Comparison of ENCODE assay signal across 8 cellular contexts in genomic region chr11:30346068-30346688, GRCh38. TPM values are rescaled to one million over a fixed set of nuclear protein-coding genes. Genes with fewer than 3 reads are reported as not detected.
A peak's percentile ranks its signal among the peaks of the same experiment; 100 is the strongest.
DNase-seq lines count a peak whose midpoint lies in the region; ATAC-seq, FAIRE-seq and TF ChIP-seq lines count a peak whose summit lies in the region.

No MANE protein-coding gene starts in this region.

- no peak for TF ChIP-seq EP300 in HepG2 (IDR thresholded peaks at IDR 0.05; ENCODE audit: low read depth in 2 of 2, low read length in 2 of 2)
- no peak for TF ChIP-seq EP300 in HepG2 (CRISPR knock-in tag; IDR thresholded peaks at IDR 0.05; ENCODE audit: borderline replicate concordance)

- CTCF ChIA-PET in mammary epithelial cell (lab: Charles Lee; ENCODE audit: low non-redundant PET) (no interaction called here), HepG2 (lab: Yijun Ruan, JAX; ENCODE audit: low intra/inter-chr PET ratio, low total read pairs) (interaction anchor here (1.1 to 1.8 kb wide), 3 partner anchors 509 to 571 kb away, joined by 3 to 14 read pairs (median 12); no protein-coding TSS in a partner anchor)
- CTCF ChIA-PET in activated CD8-positive, alpha-beta memory T cell treated with anti-CD3 and anti-CD28 coated beads, Interleukin-2, amount 10 ng/mL, durations not matched to agents 7 days and 5 days (lab: Charles Lee): interaction anchor here (1.4 kb wide), 1 partner anchor 22 kb away, joined by 6 read pairs; the partner anchor contains the start of gene ARL14EP
- CTCF ChIA-PET in activated naive CD4-positive, alpha-beta T cell treated with anti-CD3 and anti-CD28 coated beads for 36 hours (lab: Charles Lee): interaction anchor here (1.0 to 1.8 kb wide), 3 partner anchors 30 to 572 kb away, joined by 3 to 6 read pairs (median 5); no protein-coding TSS in a partner anchor

- peaks cover 3% of the 10 kb centered on the region for H3K36me3 Mint-ChIP-seq in activated CD8-positive, alpha-beta memory T cell treated with anti-CD3 and anti-CD28 coated beads, Interleukin-2, amount 10 ng/mL, durations not matched to agents 7 days and 5 days
- peaks cover 3% of the 10 kb centered on the region for H3K36me3 Mint-ChIP-seq in activated naive CD4-positive, alpha-beta T cell treated with anti-CD3 and anti-CD28 coated beads for 36 hours (ENCODE audit: low read depth)

- BruUV-seq in mammary epithelial cell (replicated peaks; lab: Mats Ljungman, UMichigan): no TSS peak
- BruUV-seq in HepG2 (replicated peaks; lab: Mats Ljungman, UMichigan): no TSS peak

- no peak overlapping the region for H3K4me2 ChIP-seq in mammary epithelial cell (ENCODE audit: insufficient read depth, low read depth, low read length)
- H3K4me2 ChIP-seq in HepG2 (ENCODE audit: low read depth, low read length): no peak overlapping the region

- FAIRE-seq in HepG2 (lab: Jason Lieb, UNC): peak; percentile 18

- peak; percentile 69 for ATAC-seq in HepG2
- ATAC-seq in activated CD8-positive, alpha-beta memory T cell treated with anti-CD3 and anti-CD28 coated beads, Interleukin-2, amount 10 ng/mL, durations not matched to agents 7 days and 5 days: no peak

- H3K36me3 ChIP-seq in mammary epithelial cell (ENCODE audit: insufficient read depth, low read length) (no peaks in the 10 kb centered on the region), HepG2 (replicated peaks in 1 of 2; ENCODE audit: control insufficient read depth in 1 of 2, insufficient read depth in 2 of 2, low read length in 2 of 2) (no peaks in the 10 kb centered on the region)

- TF ChIP-seq CTCF in mammary epithelial cell (conservative IDR thresholded peaks at IDR 0.05 in 1 of 2, IDR thresholded peaks at IDR 0.05 in 1 of 2; ENCODE audit: extremely low read depth in 1 of 2, insufficient read depth in 1 of 2, low read depth in 1 of 2, low read length in 2 of 2) (peak; percentile 57 to 59), HepG2 (CRISPR knock-in tag; IDR thresholded peaks at IDR 0.05) (peak; percentile 60)

- no peak overlapping the region for H3K4me3 ChIP-seq in mammary epithelial cell (replicated peaks in 1 of 3; ENCODE audit: insufficient read depth in 1 of 3, low read depth in 2 of 3, low read length in 3 of 3)
- no peak overlapping the region for H3K4me3 ChIP-seq in HepG2 (replicated peaks in 1 of 3; ENCODE audit: insufficient read depth in 1 of 3, low read depth in 2 of 3, low read length in 3 of 3)

- peaks cover 4% of the 10 kb centered on the region for H3K27me3 Mint-ChIP-seq in activated CD8-positive, alpha-beta memory T cell treated with anti-CD3 and anti-CD28 coated beads, Interleukin-2, amount 10 ng/mL, durations not matched to agents 7 days and 5 days
- H3K27me3 Mint-ChIP-seq in activated naive CD4-positive, alpha-beta T cell treated with anti-CD3 and anti-CD28 coated beads for 36 hours (ENCODE audit: low read depth): peaks cover 3% of the 10 kb centered on the region

- no peak overlapping the region for H3K27ac Mint-ChIP-seq in activated CD8-positive, alpha-beta memory T cell treated with anti-CD3 and anti-CD28 coated beads, Interleukin-2, amount 10 ng/mL, durations not matched to agents 7 days and 5 days
- H3K27ac Mint-ChIP-seq in activated naive CD4-positive, alpha-beta T cell treated with anti-CD3 and anti-CD28 coated beads for 36 hours: no peak overlapping the region

- POLR2A ChIA-PET in HepG2 (lab: Yijun Ruan, JAX): no interaction called here

- H3K9ac ChIP-seq in mammary epithelial cell (ENCODE audit: insufficient read depth, low read length) (no peak overlapping the region), HepG2 (ENCODE audit: insufficient read depth, low read depth, low read length) (no peak overlapping the region)

- dilution Hi-C loops in mammary epithelial cell (cut with HindIII; ENCODE audit: low sequenced_read_pairs): no loop called here

- WGBS in mammary epithelial cell (ENCODE audit: low coverage, missing lambda C conversion rate): 0% methylated on average over 5 of the region's 5 CpGs
- WGBS in HepG2 (ENCODE audit: low lambda C conversion rate): 10% methylated on average over 5 of the region's 5 CpGs

- 0 out of 2 replicates have a peak, but pooled peaks have one; percentile 17 for TF ChIP-seq RAD21 in HepG2 (CRISPR knock-in tag; IDR thresholded peaks at IDR 0.05)

- H3K9me3 ChIP-seq in mammary epithelial cell (replicated peaks; ENCODE audit: insufficient read depth, low read length) (no peaks in the 10 kb centered on the region), HepG2 (ENCODE audit: low read length) (no peaks in the 10 kb centered on the region)

- TF ChIP-seq POLR2A in HepG2 (IDR thresholded peaks at IDR 0.05; ENCODE audit: insufficient read depth in 1 of 2, low read depth in 2 of 2, low read length in 2 of 2): no peak

- peaks cover 1% of the 10 kb centered on the region for H3K4me1 Mint-ChIP-seq in activated CD8-positive, alpha-beta memory T cell treated with anti-CD3 and anti-CD28 coated beads, Interleukin-2, amount 10 ng/mL, durations not matched to agents 7 days and 5 days
- peaks cover 11% of the 10 kb centered on the region for H3K4me1 Mint-ChIP-seq in activated naive CD4-positive, alpha-beta T cell treated with anti-CD3 and anti-CD28 coated beads for 36 hours (ENCODE audit: low read depth)

- DNase-seq in Ammon's horn (ENCODE audit: low spot score) (peak; percentile 67), H4 (ENCODE audit: low spot score) (peak; percentile 74), NCI-H460 (ENCODE audit: extremely low read depth, low read depth) (peak; percentile 56), mammary epithelial cell (peak; percentile 25), HepG2 (ENCODE audit: low spot score) (peak; percentile 52), ureter (ENCODE audit: low spot score) (no peak)
- no peak for DNase-seq in activated CD8-positive, alpha-beta memory T cell treated with anti-CD3 and anti-CD28 coated beads, Interleukin-2, amount 10 ng/mL, durations not matched to agents 7 days and 5 days
- no peak for DNase-seq in activated naive CD4-positive, alpha-beta T cell treated with anti-CD3 and anti-CD28 coated beads for 36 hours

- H3K4me1 ChIP-seq in mammary epithelial cell (ENCODE audit: insufficient read depth, low read length): no peaks in the 10 kb centered on the region
- no peaks in the 10 kb centered on the region for H3K4me1 ChIP-seq in HepG2 (ENCODE audit: insufficient read depth, low read length)

- no peak overlapping the region for H3K4me3 Mint-ChIP-seq in activated CD8-positive, alpha-beta memory T cell treated with anti-CD3 and anti-CD28 coated beads, Interleukin-2, amount 10 ng/mL, durations not matched to agents 7 days and 5 days
- no peak overlapping the region for H3K4me3 Mint-ChIP-seq in activated naive CD4-positive, alpha-beta T cell treated with anti-CD3 and anti-CD28 coated beads for 36 hours

- H3K27me3 ChIP-seq in mammary epithelial cell (ENCODE audit: insufficient read depth, low read length): no peaks in the 10 kb centered on the region
- peaks cover 0 to 2% of the 10 kb centered on the region in 2 experiments; a peak in 1 of 5 replicates for H3K27me3 ChIP-seq in HepG2 (ENCODE audit: control insufficient read depth in 1 of 2, insufficient read depth in 2 of 2, low read length in 2 of 2)

- no peaks in the 10 kb centered on the region for H4K20me1 ChIP-seq in mammary epithelial cell (ENCODE audit: insufficient read depth, low read length)
- H4K20me1 ChIP-seq in HepG2 (ENCODE audit: insufficient read depth, low read length): no peaks in the 10 kb centered on the region

- H3K79me2 ChIP-seq in mammary epithelial cell (ENCODE audit: insufficient read depth, low read length) (no peaks in the 10 kb centered on the region), HepG2 (ENCODE audit: insufficient read depth, low read length) (no peaks in the 10 kb centered on the region)

- H3K27ac ChIP-seq in mammary epithelial cell (ENCODE audit: insufficient read depth, low read depth, low read length) (no peak overlapping the region), HepG2 (ENCODE audit: extremely low read length, insufficient read depth, low read length) (no peak overlapping the region)

- no peaks in the 10 kb centered on the region for H3K9me3 Mint-ChIP-seq in activated CD8-positive, alpha-beta memory T cell treated with anti-CD3 and anti-CD28 coated beads, Interleukin-2, amount 10 ng/mL, durations not matched to agents 7 days and 5 days (ENCODE audit: low read depth)
- no peaks in the 10 kb centered on the region for H3K9me3 Mint-ChIP-seq in activated naive CD4-positive, alpha-beta T cell treated with anti-CD3 and anti-CD28 coated beads for 36 hours

- intact Hi-C loops in mammary epithelial cell (cut with micrococcal nuclease) (loop anchor here (1.0 to 10.0 kb wide), 3 partner anchors 309 to 568 kb away; no protein-coding TSS in a partner anchor), HepG2 (cut with micrococcal nuclease; ENCODE audit: unreplicated experiment) (loop anchor here (1.0 kb wide), 2 partner anchors 568 to 572 kb away; no protein-coding TSS in a partner anchor)
- intact Hi-C loops in activated naive CD4-positive, alpha-beta T cell treated with anti-CD3 and anti-CD28 coated beads for 36 hours (cut with micrococcal nuclease): loop anchor here (1.0 to 10.0 kb wide), 4 partner anchors 509 to 889 kb away; no protein-coding TSS in a partner anchor

- H2AFZ ChIP-seq in mammary epithelial cell (ENCODE audit: low read depth, low read length): no peak overlapping the region
- no peak overlapping the region for H2AFZ ChIP-seq in HepG2 (ENCODE audit: low read length)

- in situ Hi-C loops in mammary epithelial cell (cut with MboI; ENCODE audit: low sequenced_read_pairs in 2 of 2): loop anchor here in 1 of 2 donors (10.0 to 25.0 kb wide), 2 partner anchors 569 to 909 kb away; no protein-coding TSS in a partner anchor
- in situ Hi-C loops in HepG2 (cut with HindIII; ENCODE audit: extremely low pct_ligation_motif_present, low pct_unique_long_range_greater_than_20kb): no loop called here

RNA-seq across cellular contexts. Expression of gene ARL14EP, which starts 23.3 kb away (rescaled TPM):
- total RNA-seq in H4 (2014; rRNA removed; shearing (Covaris generic)): 23.2 and 27.4 TPM in 2 replicates
- total RNA-seq in NCI-H460 (2014; rRNA removed; shearing (Covaris generic)): 17.0 and 22.5 TPM in 2 replicates
- polyA plus RNA-seq in NCI-H460 (2014; cell fraction: nucleus; rRNA removed): 17.1 and 17.4 TPM in 2 replicates
- total RNA-seq in mammary epithelial cell (10 to 100 TPM; 16.3 to 22.9 TPM), HepG2 (2016; rRNA removed; fragmentation: Illumina TruSeq; extraction: Trizol) (15.4 and 21.7 TPM in 2 replicates), ureter (37.6 TPM)
- polyA plus RNA-seq in mammary epithelial cell (11.4 TPM), HepG2 (2011; rRNA removed) (9.8 and 11.4 TPM in 2 replicates)
- polyA minus RNA-seq in mammary epithelial cell: 8.2 TPM
- total RNA-seq in HepG2 (2016; cell fraction: cytosol; rRNA removed; fragmentation: Illumina TruSeq; extraction: Trizol; ENCODE audit: low read depth): 3.4 and 5.8 TPM in 2 replicates
- total RNA-seq in HepG2 (2016; cell fraction: insoluble cytoplasmic fraction; rRNA removed; fragmentation: Illumina TruSeq; extraction: Trizol): 14.6 and 19.6 TPM in 2 replicates
- 7.0 and 8.7 TPM in 2 replicates for total RNA-seq in HepG2 (2016; cell fraction: membrane; rRNA removed; fragmentation: Illumina TruSeq; extraction: Trizol)
- 22.2 and 25.8 TPM in 2 replicates for total RNA-seq in HepG2 (2016; cell fraction: nucleus; rRNA removed; fragmentation: Illumina TruSeq; extraction: Trizol)
- polyA plus RNA-seq in HepG2 (2011; cell fraction: cytosol; rRNA removed): 3.4 and 5.6 TPM in 2 replicates
- 3.6 and 8.6 TPM in 2 replicates for polyA plus RNA-seq in HepG2 (2011; cell fraction: nucleus; rRNA removed)
- 7.5 and 10.8 TPM in 2 replicates for polyA plus RNA-seq in HepG2 (2012)
- 2.1 and 4.0 TPM in 2 replicates for polyA plus RNA-seq in HepG2 (2016; cell fraction: cytosol; fragmentation: Illumina TruSeq; extraction: Trizol; ENCODE audit: low read depth)
- 21.9 and 27.8 TPM in 2 replicates for polyA plus RNA-seq in HepG2 (2016; cell fraction: insoluble cytoplasmic fraction; fragmentation: Illumina TruSeq; extraction: Trizol; ENCODE audit: low read depth)
- polyA plus RNA-seq in HepG2 (2016; cell fraction: membrane; fragmentation: Illumina TruSeq; extraction: Trizol; ENCODE audit: low read depth): 3.0 and 3.5 TPM in 2 replicates
- polyA plus RNA-seq in HepG2 (2016; cell fraction: nucleus; fragmentation: Illumina TruSeq; extraction: Trizol; ENCODE audit: insufficient read depth, low read depth): 25.4 and 27.7 TPM in 2 replicates
- polyA minus RNA-seq in HepG2 (2011; rRNA and poly(A)+ RNA removed; ENCODE audit: low replicate concordance): 2.3 and 7.7 TPM in 2 replicates
- polyA minus RNA-seq in HepG2 (2011; cell fraction: cytosol; rRNA and poly(A)+ RNA removed): 3.9 and 6.4 TPM in 2 replicates
- 23.8 and 28.6 TPM in 2 replicates for polyA minus RNA-seq in HepG2 (2011; cell fraction: nucleus; rRNA and poly(A)+ RNA removed)
- total RNA-seq in activated CD8-positive, alpha-beta memory T cell treated with anti-CD3 and anti-CD28 coated beads, Interleukin-2, amount 10 ng/mL, durations not matched to agents 7 days and 5 days: 10 to 100 TPM; 28.3 to 36.1 TPM
- 10 to 100 TPM; 17.9 to 22.1 TPM for total RNA-seq in activated naive CD4-positive, alpha-beta T cell treated with anti-CD3 and anti-CD28 coated beads for 36 hours

Comparison
In these comparisons a context has a peak if more than half of its experiments do, and no peak if none do; other contexts are left out.
1. DNase-seq: peak in Ammon's horn (single experiment), H4 (single experiment), NCI-H460 (single experiment), mammary epithelial cell (single experiment) and HepG2 (single experiment); none in activated CD8-positive, alpha-beta memory T cell treated with anti-CD3 and anti-CD28 coated beads, Interleukin-2, amount 10 ng/mL, durations not matched to agents 7 days and 5 days (single experiment), activated naive CD4-positive, alpha-beta T cell treated with anti-CD3 and anti-CD28 coated beads for 36 hours (single experiment) and ureter (single experiment).